In genomic region chr17:78904371-78904770, GRCh38 we compare ENCODE assay signal across 23 cellular contexts. TPM values are rescaled to one million over a fixed set of nuclear protein-coding genes. Genes with fewer than 3 reads are reported as not detected.
"Had no signal": no experiment of that assay in that cellular context is flagged by ENCODE, and none has a peak within 500 bp of the region (broad histone marks: within the 10 kb centered on the region; RNA-seq: fewer than 3 reads in every experiment).

No MANE protein-coding gene starts in this region.

- H3K36me3 ChIP-seq: cardiac muscle cell, prostate gland had no signal

- FAIRE-seq: TTC549 had no signal

- H3K36me3 Mint-ChIP-seq: activated CD8-positive, alpha-beta memory T cell treated with anti-CD3 and anti-CD28 coated beads, Interleukin-2, amount 10 ng/mL, durations not matched to agents 7 days and 5 days; activated naive CD4-positive, alpha-beta T cell treated with anti-CD3 and anti-CD28 coated beads, Interleukin-2, amount 10 ng/mL, durations not matched to agents 7 days and 5 days had no signal

- H3K27me3 Mint-ChIP-seq: activated CD4-positive, alpha-beta T cell treated with anti-CD3 and anti-CD28 coated beads, Interleukin-2, amount 10 ng/mL, durations not matched to agents 7 days and 5 days; activated CD8-positive, alpha-beta T cell treated with anti-CD3 and anti-CD28 coated beads for 36 hours; type B pancreatic cell had no signal

- H3K4me3 Mint-ChIP-seq: activated CD4-positive, alpha-beta T cell treated with anti-CD3 and anti-CD28 coated beads, Interleukin-2, amount 10 ng/mL, durations not matched to agents 7 days and 5 days; activated CD8-positive, alpha-beta memory T cell treated with anti-CD3 and anti-CD28 coated beads, Interleukin-2, amount 10 ng/mL, durations not matched to agents 7 days and 5 days; activated CD8-positive, alpha-beta T cell treated with anti-CD3 and anti-CD28 coated beads for 36 hours; activated naive CD4-positive, alpha-beta T cell treated with anti-CD3 and anti-CD28 coated beads, Interleukin-2, amount 10 ng/mL, durations not matched to agents 7 days and 5 days; nephron progenitor cell; type B pancreatic cell had no signal

- DNase-seq: activated CD4-positive, alpha-beta T cell treated with anti-CD3 and anti-CD28 coated beads, Interleukin-2, amount 10 ng/mL, durations not matched to agents 7 days and 5 days; activated CD4-positive, CD25-positive, alpha-beta regulatory T cell treated with anti-CD3 and anti-CD28 coated beads, Interleukin-2, amount 50 U/mL, for 72 hours; activated CD8-positive, alpha-beta memory T cell treated with anti-CD3 and anti-CD28 coated beads, Interleukin-2, amount 10 ng/mL, durations not matched to agents 7 days and 5 days; activated CD8-positive, alpha-beta T cell treated with anti-CD3 and anti-CD28 coated beads for 36 hours; activated effector memory CD4-positive, alpha-beta T cell treated with anti-CD3 and anti-CD28 coated beads, Interleukin-2, amount 50 U/mL, for 16 hours; activated naive CD4-positive, alpha-beta T cell treated with anti-CD3 and anti-CD28 coated beads, Interleukin-2, amount 10 ng/mL, durations not matched to agents 7 days and 5 days; activated T-cell treated with anti-CD3 and anti-CD28 coated beads for 4 hours; cortex of kidney; effector CD8-positive, alpha-beta T cell; erythroblast; foreskin keratinocyte; nephron progenitor cell; spleen; stimulated activated CD4-positive, alpha-beta T cell treated with anti-CD3 and anti-CD28 coated beads, Interleukin-4, amount 100 ng/mL, for 1 hour; stimulated activated naive CD4-positive, alpha-beta T cell; T-helper 1 cell; WERI-Rb-1 had no signal

- H3K4me1 ChIP-seq: foreskin keratinocyte, prostate gland had no signal

- H3K4me1 Mint-ChIP-seq: activated naive CD4-positive, alpha-beta T cell treated with anti-CD3 and anti-CD28 coated beads, Interleukin-2, amount 10 ng/mL, durations not matched to agents 7 days and 5 days had no signal

- H3K4me3 ChIP-seq: cardiac muscle cell, prostate gland, spleen, thoracic aorta had no signal

- H3K27ac ChIP-seq: cardiac muscle cell, foreskin keratinocyte, prostate gland, thoracic aorta, WERI-Rb-1 had no signal

- ATAC-seq: activated CD8-positive, alpha-beta memory T cell treated with anti-CD3 and anti-CD28 coated beads, Interleukin-2, amount 10 ng/mL, durations not matched to agents 7 days and 5 days; foreskin keratinocyte had no signal

- H3K27me3 ChIP-seq: cardiac muscle cell, foreskin keratinocyte, spleen had no signal

- H3K27ac Mint-ChIP-seq: activated CD4-positive, alpha-beta T cell treated with anti-CD3 and anti-CD28 coated beads, Interleukin-2, amount 10 ng/mL, durations not matched to agents 7 days and 5 days; activated CD8-positive, alpha-beta memory T cell treated with anti-CD3 and anti-CD28 coated beads, Interleukin-2, amount 10 ng/mL, durations not matched to agents 7 days and 5 days; activated CD8-positive, alpha-beta T cell treated with anti-CD3 and anti-CD28 coated beads for 36 hours; activated naive CD4-positive, alpha-beta T cell treated with anti-CD3 and anti-CD28 coated beads, Interleukin-2, amount 10 ng/mL, durations not matched to agents 7 days and 5 days; nephron progenitor cell had no signal

- H3K9me3 Mint-ChIP-seq: activated CD4-positive, alpha-beta T cell treated with anti-CD3 and anti-CD28 coated beads, Interleukin-2, amount 10 ng/mL, durations not matched to agents 7 days and 5 days; activated CD8-positive, alpha-beta T cell treated with anti-CD3 and anti-CD28 coated beads for 36 hours; activated naive CD4-positive, alpha-beta T cell treated with anti-CD3 and anti-CD28 coated beads, Interleukin-2, amount 10 ng/mL, durations not matched to agents 7 days and 5 days; nephron progenitor cell; type B pancreatic cell had no signal

RNA-seq across cellular contexts. Expression of gene CEP295NL, which starts 1.4 kb away (rescaled TPM):
- polyA plus RNA-seq: cardiac muscle cell, foreskin keratinocyte, liver had no signal
